Comparison of ENCODE assay signal across 8 cellular contexts in the genomic region with DNA sequence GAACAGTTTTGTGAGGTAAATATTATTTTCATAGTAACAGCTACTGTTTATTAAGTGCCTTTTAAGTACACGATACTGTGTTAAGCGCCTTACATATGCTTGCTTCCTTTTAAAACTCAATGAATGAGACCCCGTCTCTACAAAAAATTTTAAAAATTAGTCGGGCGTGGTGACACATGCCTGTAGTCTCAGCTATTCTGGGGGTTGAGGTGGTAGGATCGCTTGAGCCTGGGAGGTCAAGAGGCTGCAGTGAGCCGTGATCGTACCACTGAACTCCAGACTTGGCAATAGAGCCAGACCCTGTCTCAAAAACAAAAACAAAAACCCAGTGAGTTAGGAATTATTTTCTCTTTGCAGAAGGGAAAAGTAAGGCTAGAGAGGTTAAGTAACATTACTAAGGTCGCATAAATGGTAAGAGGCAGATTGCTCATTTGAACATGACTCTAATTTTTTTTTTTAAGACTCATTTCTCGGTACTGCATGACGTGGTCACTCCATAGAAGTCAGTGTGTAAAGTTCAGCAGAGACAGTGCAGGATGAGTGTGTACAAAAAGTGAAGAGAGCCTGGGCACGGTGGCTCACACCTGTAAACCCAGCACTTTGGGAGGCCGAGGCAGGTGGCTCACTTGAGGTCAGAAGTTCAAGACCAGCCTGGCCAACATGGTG. TPM values are rescaled to one million over a fixed set of nuclear protein-coding genes. Genes with fewer than 3 reads are reported as not detected.
DNase-seq lines count a peak whose midpoint lies in the region; ATAC-seq and TF ChIP-seq lines count a peak whose summit lies in the region.

No MANE protein-coding gene starts in this region.

- no peak for ATAC-seq in activated CD4-positive, alpha-beta T cell treated with anti-CD3 and anti-CD28 coated beads for 36 hours
- ATAC-seq in T-cell (replicated peaks in 1 of 4) = no peak

- CTCF ChIA-PET in activated CD4-positive, alpha-beta T cell treated with anti-CD3 and anti-CD28 coated beads for 36 hours (lab: Charles Lee) = interaction anchor here (0.8 to 1.2 kb wide), 2 partner anchors 298 to 427 kb away, joined by 3 read pairs; no protein-coding TSS in a partner anchor
- CTCF ChIA-PET in T-cell (lab: Charles Lee) = no interaction called here

- H3K27ac Mint-ChIP-seq in activated CD4-positive, alpha-beta T cell treated with anti-CD3 and anti-CD28 coated beads for 36 hours = peak overlapping the region; percentile 87
- H3K27ac Mint-ChIP-seq in T-cell = peak overlapping the region; percentile 91 to 93

- H3K27me3 Mint-ChIP-seq in activated CD4-positive, alpha-beta T cell treated with anti-CD3 and anti-CD28 coated beads for 36 hours = no peaks in the 10 kb centered on the region
- peaks cover 0 to 6% of the 10 kb centered on the region in 2 donors for H3K27me3 Mint-ChIP-seq in T-cell

- H3K27ac ChIP-seq in spleen = no peak overlapping the region
- no peak overlapping the region for H3K27ac ChIP-seq in thyroid gland

- no peaks in the 10 kb centered on the region for H3K9me3 Mint-ChIP-seq in activated CD4-positive, alpha-beta T cell treated with anti-CD3 and anti-CD28 coated beads for 36 hours (ENCODE audit: low read depth)
- H3K9me3 Mint-ChIP-seq in T-cell = no peaks in the 10 kb centered on the region

- H3K36me3 ChIP-seq in spleen = no peaks in the 10 kb centered on the region
- H3K36me3 ChIP-seq in thyroid gland = no peaks in the 10 kb centered on the region

- TF ChIP-seq POLR2A in spleen (IDR thresholded peaks at IDR 0.05) (no peak), thyroid gland (IDR thresholded peaks at IDR 0.05) (no peak)

- peaks cover 5 to 22% (median 17%) of the 10 kb centered on the region in 6 donors for H3K4me1 ChIP-seq in spleen
- peaks cover 4 to 5% of the 10 kb centered on the region in 2 donors for H3K4me1 ChIP-seq in thyroid gland

- H3K27me3 ChIP-seq in spleen (replicated peaks in 1 of 7) = peaks cover 0 to 15% (median 0%) of the 10 kb centered on the region in 7 donors
- H3K27me3 ChIP-seq in thyroid gland = no peaks in the 10 kb centered on the region

- H3K4me3 Mint-ChIP-seq in activated CD4-positive, alpha-beta T cell treated with anti-CD3 and anti-CD28 coated beads for 36 hours = peak overlapping the region; percentile 75
- peak overlapping the region; percentile 87 to 91 (median 90) for H3K4me3 Mint-ChIP-seq in T-cell

- no peak for DNase-seq in activated CD4-positive, alpha-beta T cell treated with anti-CD3 and anti-CD28 coated beads for 36 hours
- no peak for DNase-seq in activated CD4-positive, alpha-beta T cell treated with anti-CD3 and anti-CD28 coated beads for 48 hours
- DNase-seq in T-cell = no peak
- DNase-seq in fibroblast of the aortic adventitia (ENCODE audit: low read depth) = no peak
- DNase-seq in spleen = no peak
- DNase-seq in thyroid gland = no peak
- no peak for DNase-seq in GM10266 (ENCODE audit: extremely low spot score)
- no peak for DNase-seq in NCI-H1048 (lab: John Stamatoyannopoulos, UW)

- H3K4me3 ChIP-seq in fibroblast of the aortic adventitia (ENCODE audit: low read depth, low read length) (peak overlapping the region; percentile 100), spleen (peak overlapping the region in 6 of 8 donors; percentile 77 to 99 (median 92)), thyroid gland (replicated peaks in 1 of 3) (peak overlapping the region in 1 of 3 donors; percentile 68)

- POLR2A ChIA-PET in activated CD4-positive, alpha-beta T cell treated with anti-CD3 and anti-CD28 coated beads for 36 hours (lab: Charles Lee) = no interaction called here
- POLR2A ChIA-PET in T-cell (lab: Charles Lee) = interaction anchor here in 1 of 2 donors (0.6 kb wide), 1 partner anchor 430 kb away, joined by 3 read pairs; no protein-coding TSS in a partner anchor

- peaks cover 5% of the 10 kb centered on the region for H3K36me3 Mint-ChIP-seq in activated CD4-positive, alpha-beta T cell treated with anti-CD3 and anti-CD28 coated beads for 36 hours (ENCODE audit: low read depth)
- H3K36me3 Mint-ChIP-seq in T-cell = no peaks in the 10 kb centered on the region

- H3K9me3 ChIP-seq in spleen (no peaks in the 10 kb centered on the region), thyroid gland (no peaks in the 10 kb centered on the region)

- H3K4me1 Mint-ChIP-seq in activated CD4-positive, alpha-beta T cell treated with anti-CD3 and anti-CD28 coated beads for 36 hours = peaks cover 18% of the 10 kb centered on the region
- peaks cover 17 to 20% (median 19%) of the 10 kb centered on the region in 3 donors for H3K4me1 Mint-ChIP-seq in T-cell

- WGBS in spleen, 5 donors = 84 to 90% (median 85%) methylated on average over 13 of the region's 13 CpGs
- 64 to 69% methylated on average over 13 of the region's 13 CpGs for WGBS in thyroid gland, 2 donors

- TF ChIP-seq CTCF in fibroblast of the aortic adventitia (IDR thresholded peaks at IDR 0.05; ENCODE audit: insufficient read depth, low read length) (no peak), spleen (IDR thresholded peaks at IDR 0.05 in 8 of 11, conservative IDR thresholded peaks at IDR 0.05 in 3 of 11) (no peak), thyroid gland (IDR thresholded peaks at IDR 0.05) (no peak), GM10266 (IDR thresholded peaks at IDR 0.05; ENCODE audit: control insufficient read depth, insufficient read depth, low read depth, missing control alignments) (no peak)

- intact Hi-C loops in activated CD4-positive, alpha-beta T cell treated with anti-CD3 and anti-CD28 coated beads for 36 hours (cut with DNase I, micrococcal nuclease) = loop anchor here (1.0 to 2.0 kb wide), 2 partner anchors 102 to 554 kb away; a partner anchor contains a TSS
- intact Hi-C loops in spleen (cut with DNase I; ENCODE audit: low total_unique reads) (no loop called here), thyroid gland (cut with DNase I) (no loop called here)

RNA-seq across cellular contexts. Expression of a gene that starts 1.1 kb away (rescaled TPM):
- 1 to 10 TPM; 5.3 to 6.0 TPM for total RNA-seq in activated CD4-positive, alpha-beta T cell treated with anti-CD3 and anti-CD28 coated beads for 36 hours
- total RNA-seq in T-cell = 10 to 100 TPM in 4 of 5 donors, 1 to 10 TPM in 1; 7.6 to 11.4 (median 10.1) TPM
- 4.0 and 14.3 TPM in 2 replicates for total RNA-seq in fibroblast of the aortic adventitia (ENCODE audit: low replicate concordance)
- total RNA-seq in spleen = 10 to 100 TPM in 2 of 7 donors, 1 to 10 TPM in 5; 4.9 to 11.9 (median 7.8) TPM
- 10 to 100 TPM in 2 of 3 donors, 1 to 10 TPM in 1; 6.1 to 11.2 (median 10.1) TPM for polyA plus RNA-seq in spleen
- total RNA-seq in thyroid gland = 10 to 100 TPM in 1 of 4 donors, 1 to 10 TPM in 3; 5.2 to 30.9 (median 7.3) TPM

Comparison
In these comparisons a context has a peak if more than half of its experiments do, and no peak if none do; other contexts are left out.
1. intact Hi-C loops: an anchor here in activated CD4-positive, alpha-beta T cell treated with anti-CD3 and anti-CD28 coated beads for 36 hours (1.0 to 2.0 kb wide); none called in spleen and thyroid gland.